ENCODE assay signal across 20 cellular contexts in genomic region chr2:179132076-179132475, GRCh38.
"Had no signal": no experiment of that assay in that cellular context is flagged by ENCODE, and none has a peak within 500 bp of the region (broad histone marks: within the 10 kb centered on the region; RNA-seq: fewer than 3 reads in every experiment).

No MANE protein-coding gene starts in this region.

- H3K9me3 ChIP-seq: heart left ventricle, ovary, prostate gland, spleen, upper lobe of left lung had no signal

- H3K36me3 ChIP-seq: ovary, prostate gland had no signal

- H3K27ac Mint-ChIP-seq: activated naive CD8-positive, alpha-beta T cell; activated T-cell treated with anti-CD3 and anti-CD28 coated beads, Interleukin-2, amount 50 U/mL, for 24 hours; activated T-helper 2 cell treated with anti-CD3 and anti-CD28 coated beads, Interferon-gamma antibody, Interleukin-2, Interleukin-4, amounts not matched to agents 10 μg/mL and 5 μg/mL and 100 μg/mL, durations not matched to agents 14 hours and 24 hours and 36 hours; naive thymus-derived CD4-positive, alpha-beta T cell; WTC11 had no signal

- H3K4me3 ChIP-seq: heart left ventricle, ovary, prostate gland, spleen, upper lobe of left lung had no signal

- H3K9me3 Mint-ChIP-seq: activated T-cell treated with anti-CD3 and anti-CD28 coated beads, Interleukin-2, amount 50 U/mL, for 24 hours; activated T-helper 2 cell treated with anti-CD3 and anti-CD28 coated beads, Interferon-gamma antibody, Interleukin-2, Interleukin-4, amounts not matched to agents 10 μg/mL and 5 μg/mL and 100 μg/mL, durations not matched to agents 14 hours and 24 hours and 36 hours; central memory CD8-positive, alpha-beta T cell; naive thymus-derived CD4-positive, alpha-beta T cell; WTC11 had no signal

- H3K27me3 ChIP-seq: heart left ventricle, ovary, spleen, upper lobe of left lung had no signal

- H3K36me3 Mint-ChIP-seq: activated naive CD8-positive, alpha-beta T cell; naive thymus-derived CD4-positive, alpha-beta T cell; WTC11 had no signal

- H3K4me1 ChIP-seq: prostate gland, spleen, upper lobe of left lung had no signal

- H3K27me3 Mint-ChIP-seq: activated naive CD8-positive, alpha-beta T cell; activated T-cell treated with anti-CD3 and anti-CD28 coated beads, Interleukin-2, amount 50 U/mL, for 24 hours; central memory CD8-positive, alpha-beta T cell; naive thymus-derived CD4-positive, alpha-beta T cell had no signal

- ATAC-seq: esophagus mucosa; naive thymus-derived CD4-positive, alpha-beta T cell; stimulated activated naive CD8-positive, alpha-beta T cell treated with anti-CD3 and anti-CD28 coated beads, Interleukin-15, Interleukin-2, amounts not matched to agents 100 U/mL and 50 U/mL, for 24 hours; WTC11 had no signal

- H3K4me1 Mint-ChIP-seq: central memory CD8-positive, alpha-beta T cell; naive thymus-derived CD4-positive, alpha-beta T cell had no signal

- H3K4me3 Mint-ChIP-seq: activated naive CD8-positive, alpha-beta T cell; activated T-cell treated with anti-CD3 and anti-CD28 coated beads, Interleukin-2, amount 50 U/mL, for 24 hours; central memory CD8-positive, alpha-beta T cell; naive thymus-derived CD4-positive, alpha-beta T cell; WTC11 had no signal

- H3K27ac ChIP-seq: heart left ventricle, ovary, prostate gland, spleen, upper lobe of left lung had no signal

- DNase-seq: activated CD8-positive, alpha-beta memory T cell treated with anti-CD3 and anti-CD28 coated beads for 24 hours; activated CD8-positive, alpha-beta memory T cell treated with anti-CD3 and anti-CD28 coated beads, Interleukin-2, amount 50 U/mL, for 4 hours; activated naive CD4-positive, alpha-beta T cell; activated T-cell treated with anti-CD3 and anti-CD28 coated beads, Interleukin-2, amount 50 U/mL, for 24 hours; effector memory CD4-positive, alpha-beta T cell; heart left ventricle; mesenchymal stem cell; naive thymus-derived CD4-positive, alpha-beta T cell; ovary; spleen; stimulated activated CD4-positive, alpha-beta T cell treated with anti-CD3 and anti-CD28 coated beads, Interleukin-4, amount 100 ng/mL, for 1 hour; stimulated activated naive CD8-positive, alpha-beta T cell treated with anti-CD3 and anti-CD28 coated beads, Interleukin-15, Interleukin-2, amounts not matched to agents 100 U/mL and 50 U/mL, for 24 hours; T-helper 9 cell; upper lobe of left lung had no signal
